In the genomic region with DNA sequence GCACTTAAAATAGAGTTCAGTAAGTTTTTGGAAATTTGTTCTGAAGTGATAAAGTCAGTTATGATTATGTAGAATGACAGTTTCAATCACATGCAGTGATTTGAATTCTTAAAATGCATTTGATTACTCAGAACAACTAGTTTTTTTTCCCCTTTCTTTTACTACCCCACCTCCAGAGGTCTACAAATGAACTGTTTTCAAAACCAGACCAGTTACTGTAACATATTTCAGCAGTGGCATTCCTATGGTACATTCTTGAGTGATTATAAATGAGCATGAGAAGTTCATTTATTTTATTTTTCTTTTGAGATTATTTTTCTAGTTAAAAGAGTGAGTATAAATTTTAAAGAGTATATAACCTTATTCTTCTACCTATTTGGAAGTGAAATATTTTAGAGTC, we compare ENCODE assay signal across 20 cellular contexts.
"Had no signal": no experiment of that assay in that cellular context is flagged by ENCODE, and none has a peak within 500 bp of the region (broad histone marks: within the 10 kb centered on the region; RNA-seq: fewer than 3 reads in every experiment).

No MANE protein-coding gene starts in this region.

- H3K9ac ChIP-seq: neural progenitor cell had no signal

- H3K4me3 ChIP-seq: colonic mucosa, esophagus muscularis mucosa, gastrocnemius medialis, heart right ventricle, neural progenitor cell, pancreas, sigmoid colon had no signal

- H3K27ac ChIP-seq: colonic mucosa, esophagus muscularis mucosa, heart right ventricle, neural progenitor cell, pancreas, sigmoid colon had no signal

- ATAC-seq: activated naive CD8-positive, alpha-beta T cell treated with anti-CD3 and anti-CD28 coated beads, Interleukin-2, amount 50 U/mL, for 24 hours; activated T-helper 17 cell treated with anti-CD3 and anti-CD28 coated beads, Interleukin-2, amount 50 U/mL, for 72 hours; gastrocnemius medialis; heart right ventricle; left lobe of liver; stimulated activated effector memory CD8-positive, alpha-beta T cell treated with anti-CD3 and anti-CD28 coated beads, Interleukin-12 subunit alpha, Interleukin-12 subunit beta, amount 100 ng/mL, for 72 hours had no signal

- H3K4me3 Mint-ChIP-seq: activated naive CD8-positive, alpha-beta T cell treated with anti-CD3 and anti-CD28 coated beads, Interleukin-2, amount 50 U/mL, for 24 hours; activated T-helper 17 cell treated with anti-CD3 and anti-CD28 coated beads, Interleukin-2, amount 50 U/mL, for 72 hours; neural progenitor cell; stimulated activated effector memory CD8-positive, alpha-beta T cell treated with anti-CD3 and anti-CD28 coated beads, Interleukin-12 subunit alpha, Interleukin-12 subunit beta, amount 100 ng/mL, for 72 hours had no signal

- DNase-seq: activated CD4-positive, CD25-positive, alpha-beta regulatory T cell treated with anti-CD3 and anti-CD28 coated beads, Interleukin-2, amount 50 U/mL, for 72 hours; activated naive CD4-positive, alpha-beta T cell treated with Interleukin-2 at 50 U/mL for 16 hours; activated naive CD8-positive, alpha-beta T cell treated with anti-CD3 and anti-CD28 coated beads, Interleukin-2, amount 50 U/mL, for 24 hours; activated T-cell treated with anti-CD3 and anti-CD28 coated beads for 4 hours; caudate nucleus; colonic mucosa; gastrocnemius medialis; heart right ventricle; islet precursor cell; pancreas; sigmoid colon; stimulated activated CD4-positive, alpha-beta T cell treated with anti-CD3 and anti-CD28 coated beads, Interleukin-12 subunit alpha, Interleukin-12 subunit beta, amount 100 ng/mL, for 4 hours; stimulated activated CD4-positive, alpha-beta T cell treated with anti-CD3 and anti-CD28 coated beads, Interleukin-2, amount 100 ng/mL, for 24 hours; T-helper 1 cell; T1000 had no signal

- H3K9me3 ChIP-seq: colonic mucosa, esophagus muscularis mucosa, gastrocnemius medialis, heart right ventricle, pancreas, sigmoid colon had no signal

- H3K27ac Mint-ChIP-seq: activated naive CD8-positive, alpha-beta T cell treated with anti-CD3 and anti-CD28 coated beads, Interleukin-2, amount 50 U/mL, for 24 hours; activated T-helper 17 cell treated with anti-CD3 and anti-CD28 coated beads, Interleukin-2, amount 50 U/mL, for 72 hours; neural progenitor cell; stimulated activated effector memory CD8-positive, alpha-beta T cell treated with anti-CD3 and anti-CD28 coated beads, Interleukin-12 subunit alpha, Interleukin-12 subunit beta, amount 100 ng/mL, for 72 hours had no signal

- H3K9me3 Mint-ChIP-seq: activated naive CD8-positive, alpha-beta T cell treated with anti-CD3 and anti-CD28 coated beads, Interleukin-2, amount 50 U/mL, for 24 hours; activated T-helper 17 cell treated with anti-CD3 and anti-CD28 coated beads, Interleukin-2, amount 50 U/mL, for 72 hours; stimulated activated effector memory CD8-positive, alpha-beta T cell treated with anti-CD3 and anti-CD28 coated beads, Interleukin-12 subunit alpha, Interleukin-12 subunit beta, amount 100 ng/mL, for 72 hours had no signal

- H3K27me3 ChIP-seq: colonic mucosa, esophagus muscularis mucosa, gastrocnemius medialis, heart right ventricle, neural progenitor cell, pancreas, sigmoid colon had no signal

- H3K27me3 Mint-ChIP-seq: activated naive CD8-positive, alpha-beta T cell treated with anti-CD3 and anti-CD28 coated beads, Interleukin-2, amount 50 U/mL, for 24 hours; activated T-helper 17 cell treated with anti-CD3 and anti-CD28 coated beads, Interleukin-2, amount 50 U/mL, for 72 hours had no signal

- H3K36me3 ChIP-seq: colonic mucosa, neural progenitor cell had no signal

- H3K4me1 Mint-ChIP-seq: neural progenitor cell had no signal

- H2AFZ ChIP-seq: neural progenitor cell had no signal

- H3K4me2 ChIP-seq: neural progenitor cell had no signal

- H3K4me1 ChIP-seq: colonic mucosa, neural progenitor cell had no signal
